In the genomic region with DNA sequence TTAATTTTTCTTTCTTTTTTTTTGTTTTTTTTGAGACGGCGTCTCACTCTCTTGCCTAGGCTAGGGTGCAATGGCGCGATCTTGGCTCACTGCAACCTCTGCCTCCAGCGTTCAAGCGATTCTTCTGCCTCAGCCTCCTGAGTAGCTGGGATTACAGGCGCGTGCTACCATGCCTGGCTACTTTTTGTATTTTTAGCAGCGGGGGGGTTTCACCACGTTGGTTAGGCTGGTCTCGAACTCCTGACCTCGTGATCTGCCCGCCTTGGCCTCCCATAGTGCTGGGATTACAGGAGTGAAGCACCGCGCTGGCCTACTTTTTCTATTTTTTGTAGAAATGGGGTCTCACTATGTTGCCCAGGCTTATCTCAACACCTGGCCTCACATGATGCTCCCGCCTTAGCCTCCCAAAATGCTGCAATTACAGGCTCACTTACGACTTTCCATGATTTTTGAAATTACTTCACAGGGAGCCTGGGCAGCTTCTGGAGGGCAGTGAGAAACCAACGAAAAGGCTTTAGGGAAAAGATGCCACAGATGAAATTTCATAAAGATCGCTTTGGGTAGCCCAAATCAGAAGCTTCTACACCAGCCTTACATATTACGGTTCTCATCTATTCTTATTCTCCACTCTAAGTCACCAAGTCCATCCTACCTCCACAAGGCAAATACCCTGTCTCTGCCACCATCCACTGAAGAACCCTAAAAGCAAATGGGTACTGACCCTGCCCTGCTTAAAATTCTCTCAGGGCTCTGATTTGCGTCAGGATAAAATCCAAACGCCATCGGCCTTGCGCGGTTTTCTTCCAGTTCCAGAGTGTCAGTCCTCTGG, we compare ENCODE assay signal across 8 cellular contexts. TPM values are rescaled to one million over a fixed set of nuclear protein-coding genes. Genes with fewer than 3 reads are reported as not detected.
DNase-seq lines count a peak whose midpoint lies in the region; FAIRE-seq and TF ChIP-seq lines count a peak whose summit lies in the region.

No MANE protein-coding gene starts in this region.

- no peaks in the 10 kb centered on the region for H3K27me3 ChIP-seq in sigmoid colon

- peak overlapping the region; percentile 97 for H3K27ac Mint-ChIP-seq in activated naive CD4-positive, alpha-beta T cell treated with anti-CD3 and anti-CD28 coated beads for 36 hours

- peak overlapping the region; percentile 98 for H3K4me3 Mint-ChIP-seq in activated naive CD4-positive, alpha-beta T cell treated with anti-CD3 and anti-CD28 coated beads for 36 hours

- H3K4me1 Mint-ChIP-seq in activated naive CD4-positive, alpha-beta T cell treated with anti-CD3 and anti-CD28 coated beads for 36 hours (ENCODE audit: low read depth): peaks cover 71% of the 10 kb centered on the region

- H3K36me3 Mint-ChIP-seq in activated naive CD4-positive, alpha-beta T cell treated with anti-CD3 and anti-CD28 coated beads for 36 hours (ENCODE audit: low read depth): peaks cover 33% of the 10 kb centered on the region

- CTCF ChIA-PET in activated naive CD4-positive, alpha-beta T cell treated with anti-CD3 and anti-CD28 coated beads for 36 hours (lab: Charles Lee): interaction anchor here (0.6 to 1.5 kb wide), 3 partner anchors 22 to 409 kb away, joined by 3 to 4 read pairs (median 4); no protein-coding TSS in a partner anchor

- 72% methylated on average over 25 of the region's 25 CpGs for WGBS in sigmoid colon, 2 donors

- TF ChIP-seq CTCF in VCaP (conservative IDR thresholded peaks at IDR 0.05): no peak
- TF ChIP-seq CTCF in sigmoid colon (IDR thresholded peaks at IDR 0.05): no peak

- no peak for TF ChIP-seq POLR2A in sigmoid colon (IDR thresholded peaks at IDR 0.05)

- no peaks in the 10 kb centered on the region for H3K9me3 ChIP-seq in sigmoid colon

- peaks cover 0 to 24% (median 17%) of the 10 kb centered on the region in 4 donors for H3K4me1 ChIP-seq in sigmoid colon

- peak overlapping the region; percentile 71 to 82 (median 76) for H3K4me3 ChIP-seq in sigmoid colon

- H3K27me3 Mint-ChIP-seq in activated naive CD4-positive, alpha-beta T cell treated with anti-CD3 and anti-CD28 coated beads for 36 hours (ENCODE audit: low read depth): no peaks in the 10 kb centered on the region

- no peak for FAIRE-seq in urothelium cell line (lab: Jason Lieb, UNC)

- H3K27ac ChIP-seq in VCaP: peak overlapping the region; percentile 93
- peak overlapping the region; percentile 91 to 95 (median 92) for H3K27ac ChIP-seq in sigmoid colon

- no peak for DNase-seq in activated naive CD4-positive, alpha-beta T cell treated with anti-CD3 and anti-CD28 coated beads for 36 hours
- DNase-seq in activated naive CD4-positive, alpha-beta T cell treated with anti-CD3 and anti-CD28 coated beads, Interleukin-2, amount 50 U/mL, for 16 hours: no peak
- DNase-seq in foreskin melanocyte (peak; percentile 8), sigmoid colon (no peak), urothelium cell line (ENCODE audit: low spot score) (no peak), ACHN (no peak), SHP77 treated with DMSO at 0.1 percent for 48 hours (lab: John Stamatoyannopoulos, UW) (no peak)

- in situ Hi-C loops in ACHN (cut with HindIII; ENCODE audit: low pct_ligation_motif_present, low pct_unique_long_range_greater_than_20kb, low sequenced_read_pairs): no loop called here

- H3K36me3 ChIP-seq in sigmoid colon: peaks cover 0 to 15% (median 4%) of the 10 kb centered on the region in 4 donors

- intact Hi-C loops in activated naive CD4-positive, alpha-beta T cell treated with anti-CD3 and anti-CD28 coated beads for 36 hours (cut with micrococcal nuclease): loop anchor here (1.0 to 2.0 kb wide), 4 partner anchors 35 to 296 kb away; a partner anchor contains a TSS
- intact Hi-C loops in sigmoid colon (cut with DNase I): loop anchor here (5.0 kb wide), 2 partner anchors 251 to 296 kb away; a partner anchor contains a TSS

- no peak for TF ChIP-seq EP300 in sigmoid colon (IDR thresholded peaks at IDR 0.05)

- H3K9me3 Mint-ChIP-seq in activated naive CD4-positive, alpha-beta T cell treated with anti-CD3 and anti-CD28 coated beads for 36 hours: no peaks in the 10 kb centered on the region

RNA-seq across cellular contexts. Expression of a gene that starts 0.9 kb away (rescaled TPM):
- 100 to 1,000 TPM; 296 to 311 TPM for total RNA-seq in activated naive CD4-positive, alpha-beta T cell treated with anti-CD3 and anti-CD28 coated beads for 36 hours
- total RNA-seq in sigmoid colon: 10 to 100 TPM; 23.7 to 39.6 (median 28.7) TPM
- 10 to 100 TPM in 2 of 3 donors, 1 to 10 TPM in 1; 9.0 to 35.8 (median 16.6) TPM for polyA plus RNA-seq in sigmoid colon

Comparison
In these comparisons a context has a peak if more than half of its experiments do, and no peak if none do; other contexts are left out.
1. RNA of a gene that starts 0.9 kb away (total RNA-seq): 296 to 311 TPM in activated naive CD4-positive, alpha-beta T cell treated with anti-CD3 and anti-CD28 coated beads for 36 hours; 23.7 to 39.6 TPM in sigmoid colon; every median in the first group is over 4 times any median in the second.